10 cellular contexts compared by ENCODE assay signal in genomic region chr5:143213851-143214363, GRCh38.
DNase-seq lines count a peak whose midpoint lies in the region; ATAC-seq and TF ChIP-seq lines count a peak whose summit lies in the region.
"Had no signal": no experiment of that assay in that cellular context is flagged by ENCODE, and none has a peak within 500 bp of the region (broad histone marks: within the 10 kb centered on the region; RNA-seq: fewer than 3 reads in every experiment).

No MANE protein-coding gene starts in this region.

- no peaks in the 10 kb centered on the region for H3K4me1 ChIP-seq in naive thymus-derived CD4-positive, alpha-beta T cell (ENCODE audit: control insufficient read depth in 2 of 2, insufficient read depth in 2 of 2, low read length in 2 of 2)
- no peaks in the 10 kb centered on the region for H3K4me1 ChIP-seq in body of pancreas
- peaks cover 5% of the 10 kb centered on the region for H3K4me1 ChIP-seq in vagina
- H3K4me1 ChIP-seq: right lobe of liver had no signal

- H3K27me3 Mint-ChIP-seq in activated T-helper 2 cell treated with anti-CD3 and anti-CD28 coated beads, Interferon-gamma antibody, Interleukin-2, Interleukin-4, amounts not matched to agents 10 μg/mL and 5 μg/mL and 100 μg/mL, durations not matched to agents 14 hours and 24 hours and 36 hours (ENCODE audit: low read depth), result no peaks in the 10 kb centered on the region
- H3K27me3 Mint-ChIP-seq in naive thymus-derived CD4-positive, alpha-beta T cell, result no peaks in the 10 kb centered on the region

- H3K9me3 ChIP-seq in naive thymus-derived CD4-positive, alpha-beta T cell (ENCODE audit: control insufficient read depth in 2 of 3, low read length in 3 of 3), result no peaks in the 10 kb centered on the region
- H3K9me3 ChIP-seq in body of pancreas (no peaks in the 10 kb centered on the region), vagina (no peaks in the 10 kb centered on the region)
- H3K9me3 ChIP-seq: Peyer's patch, right lobe of liver had no signal

- POLR2A ChIA-PET in naive thymus-derived CD4-positive, alpha-beta T cell (lab: Charles Lee), result no interaction called here

- peaks cover 0 to 19% (median 0%) of the 10 kb centered on the region in 3 experiments for H3K36me3 ChIP-seq in naive thymus-derived CD4-positive, alpha-beta T cell (ENCODE audit: control insufficient read depth in 2 of 3, insufficient read depth in 3 of 3, low read length in 3 of 3)
- H3K36me3 ChIP-seq in body of pancreas (replicated peaks in 1 of 2; ENCODE audit: insufficient read depth in 1 of 2, low read depth in 2 of 2) (no peaks in the 10 kb centered on the region), vagina (peaks cover 0 to 5% of the 10 kb centered on the region in 2 donors)
- H3K36me3 ChIP-seq: right lobe of liver had no signal

- no peak overlapping the region for H3K4me3 ChIP-seq in naive thymus-derived CD4-positive, alpha-beta T cell (ENCODE audit: low read length)
- H3K4me3 ChIP-seq in body of pancreas (no peak overlapping the region), lower leg skin (ENCODE audit: low read depth, poor library complexity, severe bottlenecking) (no peak overlapping the region), vagina (no peak overlapping the region)
- H3K4me3 ChIP-seq: Peyer's patch, right lobe of liver had no signal

- no peak overlapping the region for H3K27ac ChIP-seq in naive thymus-derived CD4-positive, alpha-beta T cell (ENCODE audit: low read depth, low read length)
- H3K27ac ChIP-seq in body of pancreas (no peak overlapping the region), vagina (no peak overlapping the region)
- H3K27ac ChIP-seq: Peyer's patch, right lobe of liver had no signal

- H3K27me3 ChIP-seq in naive thymus-derived CD4-positive, alpha-beta T cell (ENCODE audit: control insufficient read depth in 2 of 2, insufficient read depth in 2 of 2, low read length in 2 of 2), result no peaks in the 10 kb centered on the region
- H3K27me3 ChIP-seq in body of pancreas (no peaks in the 10 kb centered on the region), vagina (no peaks in the 10 kb centered on the region)
- H3K27me3 ChIP-seq: Peyer's patch, right lobe of liver had no signal

- TF ChIP-seq POLR2A in body of pancreas (IDR thresholded peaks at IDR 0.05), result no peak
- TF ChIP-seq POLR2A in lower leg skin (IDR thresholded peaks at IDR 0.05), result no peak
- TF ChIP-seq POLR2A in vagina (IDR thresholded peaks at IDR 0.05), result no peak

- 66 to 79% methylated on average over 12 of the region's 12 CpGs for WGBS in body of pancreas, 2 donors
- 56 to 64% methylated on average over 12 of the region's 12 CpGs for WGBS in lower leg skin, 2 donors

- DNase-seq in AG08395 (ENCODE audit: low spot score) (peak; percentile 25), body of pancreas (no peak), lower leg skin (ENCODE audit: low spot score in 2 of 2) (no peak), vagina (ENCODE audit: extremely low spot score in 2 of 2) (no peak)
- no peak for DNase-seq in activated T-helper 2 cell treated with anti-CD3 and anti-CD28 coated beads, Interferon-gamma antibody, Interleukin-2, Interleukin-4, amounts not matched to agents 10 μg/mL and 5 μg/mL and 100 μg/mL, durations not matched to agents 14 hours and 24 hours and 36 hours (ENCODE audit: low spot score)
- DNase-seq in naive thymus-derived CD4-positive, alpha-beta T cell, result no peak
- DNase-seq: Peyer's patch, right lobe of liver had no signal

- TF ChIP-seq CTCF in body of pancreas (IDR thresholded peaks at IDR 0.05) (no peak), lower leg skin (IDR thresholded peaks at IDR 0.05) (no peak), vagina (IDR thresholded peaks at IDR 0.05) (no peak)

- H3K4me3 Mint-ChIP-seq in activated T-helper 2 cell treated with anti-CD3 and anti-CD28 coated beads, Interferon-gamma antibody, Interleukin-2, Interleukin-4, amounts not matched to agents 10 μg/mL and 5 μg/mL and 100 μg/mL, durations not matched to agents 14 hours and 24 hours and 36 hours (ENCODE audit: low read depth), result no peak overlapping the region
- peak overlapping the region in 1 of 10 donors; percentile 50 for H3K4me3 Mint-ChIP-seq in naive thymus-derived CD4-positive, alpha-beta T cell

- peak overlapping the region; percentile 64 for H3K27ac Mint-ChIP-seq in activated T-helper 2 cell treated with anti-CD3 and anti-CD28 coated beads, Interferon-gamma antibody, Interleukin-2, Interleukin-4, amounts not matched to agents 10 μg/mL and 5 μg/mL and 100 μg/mL, durations not matched to agents 14 hours and 24 hours and 36 hours
- peak overlapping the region in 2 of 9 donors; percentile 27 to 58 for H3K27ac Mint-ChIP-seq in naive thymus-derived CD4-positive, alpha-beta T cell

- peak; percentile 54 for ATAC-seq in GM18870 (IDR thresholded peaks at IDR 0.05; ENCODE audit: unreplicated experiment)
- peak; percentile 46 for ATAC-seq in HG02970 (IDR thresholded peaks at IDR 0.05; ENCODE audit: low FRiP score, unreplicated experiment)
- no peak for ATAC-seq in naive thymus-derived CD4-positive, alpha-beta T cell
- no peak for ATAC-seq in body of pancreas

- peaks cover 24% of the 10 kb centered on the region for H3K36me3 Mint-ChIP-seq in activated T-helper 2 cell treated with anti-CD3 and anti-CD28 coated beads, Interferon-gamma antibody, Interleukin-2, Interleukin-4, amounts not matched to agents 10 μg/mL and 5 μg/mL and 100 μg/mL, durations not matched to agents 14 hours and 24 hours and 36 hours (ENCODE audit: low read depth)
- H3K36me3 Mint-ChIP-seq in naive thymus-derived CD4-positive, alpha-beta T cell, result peaks cover 5 to 68% (median 28%) of the 10 kb centered on the region in 5 donors

- no peaks in the 10 kb centered on the region for H3K9me3 Mint-ChIP-seq in activated T-helper 2 cell treated with anti-CD3 and anti-CD28 coated beads, Interferon-gamma antibody, Interleukin-2, Interleukin-4, amounts not matched to agents 10 μg/mL and 5 μg/mL and 100 μg/mL, durations not matched to agents 14 hours and 24 hours and 36 hours
- H3K9me3 Mint-ChIP-seq in naive thymus-derived CD4-positive, alpha-beta T cell, result peaks cover 0 to 2% (median 0%) of the 10 kb centered on the region in 11 donors

- CTCF ChIA-PET in naive thymus-derived CD4-positive, alpha-beta T cell (lab: Charles Lee), result no interaction called here

- intact Hi-C loops in activated T-helper 2 cell treated with anti-CD3 and anti-CD28 coated beads, Interferon-gamma antibody, Interleukin-2, Interleukin-4, amounts not matched to agents 10 μg/mL and 5 μg/mL and 100 μg/mL, durations not matched to agents 14 hours and 24 hours and 36 hours (cut with micrococcal nuclease), result no loop called here
- intact Hi-C loops in naive thymus-derived CD4-positive, alpha-beta T cell (cut with micrococcal nuclease), result no loop called here
- intact Hi-C loops in body of pancreas (cut with DNase I) (no loop called here), lower leg skin (cut with DNase I; ENCODE audit: low total_unique reads) (no loop called here), vagina (cut with DNase I) (no loop called here)

- peaks cover 40% of the 10 kb centered on the region for H3K4me1 Mint-ChIP-seq in activated T-helper 2 cell treated with anti-CD3 and anti-CD28 coated beads, Interferon-gamma antibody, Interleukin-2, Interleukin-4, amounts not matched to agents 10 μg/mL and 5 μg/mL and 100 μg/mL, durations not matched to agents 14 hours and 24 hours and 36 hours (ENCODE audit: low read depth)
- H3K4me1 Mint-ChIP-seq in naive thymus-derived CD4-positive, alpha-beta T cell, result peaks cover 0 to 34% (median under 1%) of the 10 kb centered on the region in 7 donors

Comparison
In these comparisons a context has a peak if more than half of its experiments do, and no peak if none do; other contexts are left out.
1. ATAC-seq: peak in GM18870 (single experiment) and HG02970 (single experiment); none in naive thymus-derived CD4-positive, alpha-beta T cell (single experiment) and body of pancreas (single experiment).